8 cellular contexts compared by ENCODE assay signal in genomic region chr6:28335564-28336283, GRCh38. TPM values are rescaled to one million over a fixed set of nuclear protein-coding genes. Genes with fewer than 3 reads are reported as not detected.
A peak's percentile ranks its signal among the peaks of the same experiment; 100 is the strongest.
DNase-seq lines count a peak whose midpoint lies in the region; ATAC-seq and TF ChIP-seq lines count a peak whose summit lies in the region.

Gene ZSCAN31 (minus strand): TSS chr6:28336148. CDS start chr6:28329683, 6,465 bp downstream.

- H3K4me3 ChIP-seq in GM12865 (ENCODE audit: low read depth, low read length) (peak within 1 kb of the TSS; percentile 91), astrocyte of the cerebellum (ENCODE audit: low read depth, low read length) (peak within 1 kb of the TSS; percentile 52), rectal smooth muscle tissue (ENCODE audit: low read length) (peak within 1 kb of the TSS; percentile 94), aorta (ENCODE audit: low read length in 2 of 2) (peak within 1 kb of the TSS; percentile 82 to 84)

- 0% methylated on average over 35 of the region's 35 CpGs for WGBS in aorta, 2 donors

- peak within 1 kb of the TSS; percentile 79 for H3K9ac ChIP-seq in rectal smooth muscle tissue (ENCODE audit: low read length)

- DNase-seq in GM12865 (ENCODE audit: low read depth): peak; percentile 93
- peak; percentile 72 to 85 (median 78) for DNase-seq in NCI-H1417 (lab: John Stamatoyannopoulos, UW)
- peak; percentile 71 for DNase-seq in T-helper 22 cell (ENCODE audit: low read depth)
- DNase-seq in astrocyte of the cerebellum (ENCODE audit: low read depth): peak; percentile 98
- DNase-seq in hepatic stellate cell (ENCODE audit: low spot score): peak; percentile 92
- peak; percentile 96 to 98 for DNase-seq in aorta

- TF ChIP-seq CTCF in GM12865 (IDR thresholded peaks at IDR 0.05; ENCODE audit: insufficient read depth, low read depth, low read length, missing control alignments) (no peak), astrocyte of the cerebellum (IDR thresholded peaks at IDR 0.05; ENCODE audit: low read depth, low read length, missing control alignments) (no peak)

- intact Hi-C loops in aorta (cut with DNase I): loop anchor here (5.0 kb wide), 3 partner anchors 68 to 1203 kb away; partner anchors contain the start of gene ZSCAN26 (in 1 of the 2)

- no peaks in the 10 kb centered on the region for H3K36me3 ChIP-seq in rectal smooth muscle tissue (ENCODE audit: control insufficient read depth, insufficient read depth, low read length)
- no peaks in the 10 kb centered on the region for H3K36me3 ChIP-seq in aorta (ENCODE audit: control insufficient read depth in 1 of 2, insufficient read depth in 2 of 2, low read length in 1 of 2)

- H3K27me3 ChIP-seq in rectal smooth muscle tissue (ENCODE audit: control insufficient read depth, insufficient read depth, low read length) (no peaks in the 10 kb centered on the region), aorta (ENCODE audit: control insufficient read depth in 1 of 2, insufficient read depth in 2 of 2, low read length in 1 of 2) (no peaks in the 10 kb centered on the region)

- H3K4me1 ChIP-seq in rectal smooth muscle tissue (ENCODE audit: control insufficient read depth, insufficient read depth, low read length): peaks cover 15% of the 10 kb centered on the region
- H3K4me1 ChIP-seq in aorta (ENCODE audit: control insufficient read depth in 1 of 2, insufficient read depth in 2 of 2, low read length in 2 of 2): no peaks in the 10 kb centered on the region

- in situ Hi-C loops in astrocyte of the cerebellum (cut with HindIII; ENCODE audit: low sequenced_read_pairs): no loop called here

- no peaks in the 10 kb centered on the region for H3K9me3 ChIP-seq in aorta (ENCODE audit: control insufficient read depth, low read length)

- ATAC-seq in HG02678 (IDR thresholded peaks at IDR 0.05; ENCODE audit: unreplicated experiment): peak; percentile 80
- peak; percentile 98 for ATAC-seq in aorta (ENCODE audit: low FRiP score)

- H3K27ac ChIP-seq in rectal smooth muscle tissue (ENCODE audit: low read depth, low read length) (peak within 1 kb of the TSS; percentile 100), aorta (ENCODE audit: low read depth in 1 of 2, low read length in 2 of 2) (peak within 1 kb of the TSS; percentile 92 to 95)

RNA-seq across cellular contexts. Expression of gene ZSCAN31, which starts in this region (rescaled TPM):
- 10 to 100 TPM in 1 of 2 donors, 1 to 10 TPM in 1; 8.3 to 10.9 TPM for total RNA-seq in aorta
- 1 to 10 TPM; 4.4 to 7.6 TPM for polyA plus RNA-seq in aorta

Comparison
In these comparisons a context has a peak if more than half of its experiments do, and no peak if none do; other contexts are left out.
1. Peak in every context shown above with its lines: DNase-seq, ATAC-seq, H3K4me3 ChIP-seq and H3K27ac ChIP-seq.